In genomic region chr2:120861576-120862191, GRCh38 we compare ENCODE assay signal across 17 cellular contexts.
DNase-seq lines count a peak whose midpoint lies in the region; ATAC-seq and TF ChIP-seq lines count a peak whose summit lies in the region.
"Had no signal": no experiment of that assay in that cellular context is flagged by ENCODE, and none has a peak within 500 bp of the region (broad histone marks: within the 10 kb centered on the region; RNA-seq: fewer than 3 reads in every experiment).

No MANE protein-coding gene starts in this region.

- peak overlapping the region; percentile 17 for H3K4me2 ChIP-seq in mesenchymal stem cell (ENCODE audit: low read length, poor library complexity, severe bottlenecking)

- H2AFZ ChIP-seq in mesenchymal stem cell (ENCODE audit: low read depth, low read length) = no peak overlapping the region

- no peak overlapping the region for H2BK15ac ChIP-seq in mesenchymal stem cell (ENCODE audit: low read depth, poor library complexity, severe bottlenecking)

- H3K27ac ChIP-seq in left ventricle myocardium inferior (replicated peaks) (no peak overlapping the region), mesenchymal stem cell (ENCODE audit: low read length, poor library complexity, severe bottlenecking) (peak overlapping the region; percentile 55)
- H3K27ac ChIP-seq: SK-N-MC had no signal

- DNase-seq in left cardiac atrium (peak; percentile 15), left ventricle myocardium inferior (no peak), amniotic epithelial cell (ENCODE audit: low read depth) (peak; percentile 40), mesenchymal stem cell (peak; percentile 74), stromal cell of bone marrow (ENCODE audit: low read depth) (peak; percentile 40), NCI-H1105 treated with DMSO at 0.1 percent for 48 hours (lab: John Stamatoyannopoulos, UW) (no peak), DMS153 (lab: John Stamatoyannopoulos, UW) (no peak)
- DNase-seq: ACHN; effector CD4-positive, alpha-beta T cell; esophagus squamous epithelium; NCI-H1092; NCI-H69; stimulated activated naive CD4-positive, alpha-beta T cell treated with Interleukin-2 at 50 U/mL for 16 hours had no signal

- H4K8ac ChIP-seq in mesenchymal stem cell (ENCODE audit: low read length) = peak overlapping the region; percentile 51

- no peak for ATAC-seq in left cardiac atrium
- ATAC-seq in HG03280 (IDR thresholded peaks at IDR 0.05; ENCODE audit: unreplicated experiment) = no peak
- ATAC-seq: activated T-helper 17 cell treated with anti-CD3 and anti-CD28 coated beads, Interleukin-2, amount 50 U/mL, for 72 hours had no signal

- H3K36me3 ChIP-seq in left ventricle myocardium inferior = no peaks in the 10 kb centered on the region
- peaks cover 0 to 7% of the 10 kb centered on the region in 2 experiments for H3K36me3 ChIP-seq in mesenchymal stem cell (ENCODE audit: control insufficient read depth in 1 of 2, insufficient read depth in 2 of 2, low read depth in 1 of 2, low read length in 2 of 2)
- H3K36me3 ChIP-seq: esophagus squamous epithelium had no signal

- peak overlapping the region; percentile 36 for H2AK5ac ChIP-seq in mesenchymal stem cell (ENCODE audit: low read length, severe bottlenecking)

- peaks cover under 1% of the 10 kb centered on the region for H3K4me1 ChIP-seq in left ventricle myocardium inferior
- peaks cover 50% of the 10 kb centered on the region for H3K4me1 ChIP-seq in mesenchymal stem cell (ENCODE audit: control insufficient read depth, insufficient read depth, low read depth, low read length)

- H3K9me3 ChIP-seq in left ventricle myocardium inferior (replicated peaks) (no peaks in the 10 kb centered on the region), mesenchymal stem cell (ENCODE audit: control insufficient read depth, low read length) (no peaks in the 10 kb centered on the region)
- H3K9me3 ChIP-seq: esophagus squamous epithelium had no signal

- peaks cover 36% of the 10 kb centered on the region for H3K79me1 ChIP-seq in mesenchymal stem cell (replicated peaks; ENCODE audit: low read length, poor library complexity, severe bottlenecking)

- H2BK120ac ChIP-seq in mesenchymal stem cell (ENCODE audit: low read depth, low read length) = peak overlapping the region; percentile 42

- no peak overlapping the region for H3K4me3 ChIP-seq in left ventricle myocardium inferior
- no peak overlapping the region for H3K4me3 ChIP-seq in mesenchymal stem cell (ENCODE audit: insufficient read depth in 1 of 2, low read depth in 1 of 2, low read length in 2 of 2)
- H3K4me3 ChIP-seq: esophagus squamous epithelium, lung, SK-N-MC had no signal

- peak overlapping the region; percentile 29 to 47 for H2BK12ac ChIP-seq in mesenchymal stem cell (ENCODE audit: low read length in 2 of 2)

- no peak overlapping the region for H2BK5ac ChIP-seq in mesenchymal stem cell (ENCODE audit: low read depth, low read length, poor library complexity, severe bottlenecking)

- 45% methylated on average over 15 of the region's 17 CpGs for WGBS in mesenchymal stem cell

- H4K91ac ChIP-seq in mesenchymal stem cell (ENCODE audit: low read length) = peak overlapping the region; percentile 7

- peak overlapping the region; percentile 74 to 77 for H3K18ac ChIP-seq in mesenchymal stem cell (ENCODE audit: low read depth in 1 of 2, low read length in 2 of 2)

- intact Hi-C loops in left cardiac atrium (cut with DNase I) = no loop called here
- intact Hi-C loops in left ventricle myocardium inferior (cut with micrococcal nuclease) = no loop called here

- TF ChIP-seq CTCF in left ventricle myocardium inferior (IDR thresholded peaks at IDR 0.05; ENCODE audit: borderline replicate concordance) = no peak

- H3K9ac ChIP-seq in mesenchymal stem cell (ENCODE audit: low read length) = no peak overlapping the region

- H3K4ac ChIP-seq in mesenchymal stem cell (ENCODE audit: low read depth in 1 of 2, low read length in 2 of 2) = peak overlapping the region in 1 of 2 experiments; percentile 58

- H3K27me3 ChIP-seq in left ventricle myocardium inferior (ENCODE audit: low read depth) = peaks cover 29% of the 10 kb centered on the region
- no peaks in the 10 kb centered on the region for H3K27me3 ChIP-seq in mesenchymal stem cell (ENCODE audit: control insufficient read depth in 1 of 2, insufficient read depth in 1 of 2, low read length in 2 of 2)

- peak overlapping the region in 1 of 2 experiments; percentile 78 for H3K14ac ChIP-seq in mesenchymal stem cell (ENCODE audit: low read length in 2 of 2)

- H3K23ac ChIP-seq in mesenchymal stem cell (ENCODE audit: low read length in 2 of 2) = no peak overlapping the region

Comparison
In these comparisons a context has a peak if more than half of its experiments do, and no peak if none do; other contexts are left out.
1. DNase-seq: peak in left cardiac atrium (single experiment), amniotic epithelial cell (single experiment), mesenchymal stem cell (single experiment) and stromal cell of bone marrow (single experiment); none in left ventricle myocardium inferior (single experiment), NCI-H1105 treated with DMSO at 0.1 percent for 48 hours (single experiment) and DMS153 (single experiment).